ENCODE assay signal across 34 cellular contexts in the genomic region with DNA sequence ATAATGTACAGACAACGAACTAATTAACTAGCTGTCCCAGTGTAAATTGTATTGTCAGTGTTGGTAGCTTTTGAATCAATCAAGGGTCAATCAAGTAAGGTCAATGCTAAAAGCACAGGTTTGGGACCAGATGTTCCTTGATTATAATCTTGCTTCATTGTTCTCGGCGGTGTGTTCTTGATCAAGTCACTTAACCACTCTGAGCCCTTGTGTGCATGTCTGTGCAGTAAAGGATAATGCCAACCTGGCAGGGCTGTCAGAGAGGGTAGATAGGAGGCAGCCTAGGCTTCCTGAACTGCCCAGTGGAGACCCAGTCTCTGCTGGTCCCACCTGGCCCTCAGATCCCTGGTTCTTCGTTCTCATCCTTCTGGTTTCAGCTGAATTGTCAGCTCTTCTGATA.
"Had no signal": no experiment of that assay in that cellular context is flagged by ENCODE, and none has a peak within 500 bp of the region (broad histone marks: within the 10 kb centered on the region; RNA-seq: fewer than 3 reads in every experiment).

No MANE protein-coding gene starts in this region.

- FAIRE-seq: astrocyte, bronchial epithelial cell, colon, endometrium, endothelial cell of umbilical vein, frontal cortex had no signal

- DNase-seq: activated B cell treated with CpG ODN at 0.5 μM for 24 hours; activated CD4-positive, alpha-beta T cell treated with anti-CD3 and anti-CD28 coated beads for 48 hours; activated CD4-positive, alpha-beta T cell treated with anti-CD3 and anti-CD28 coated beads, Interleukin-2, amount 50 U/mL, for 1 hour; activated CD4-positive, alpha-beta T cell treated with anti-CD3 and anti-CD28 coated beads, Interleukin-2, amount 50 U/mL, for 48 hours; activated CD8-positive, alpha-beta memory T cell treated with anti-CD3 and anti-CD28 coated beads for 24 hours; activated CD8-positive, alpha-beta T cell treated with anti-CD3 and anti-CD28 coated beads for 36 hours; activated effector memory CD4-positive, alpha-beta T cell treated with Interleukin-2 at 50 U/mL for 16 hours; activated gamma-delta T cell treated with Interleukin-2 at 50 U/mL for 16 hours; activated naive CD4-positive, alpha-beta T cell treated with anti-CD3 and anti-CD28 coated beads, Interleukin-2, amount 50 U/mL, for 16 hours; activated naive CD4-positive, alpha-beta T cell treated with Interleukin-2 at 50 U/mL for 16 hours; activated T-cell treated with anti-CD3 and anti-CD28 coated beads, Interleukin-2, amount 50 U/mL, for 4 hours; amniotic stem cell; anterior cingulate cortex; brain microvascular endothelial cell; cortex of kidney; dermis blood vessel endothelial cell; effector CD4-positive, alpha-beta T cell; effector memory CD8-positive, alpha-beta T cell; foreskin fibroblast; head of caudate nucleus; T-helper 17 cell; T1000; WERI-Rb-1 had no signal

- H3K27me3 ChIP-seq: brain microvascular endothelial cell had no signal

- H3K4me1 Mint-ChIP-seq: activated B cell treated with CpG ODN at 0.5 μM for 24 hours; activated T-helper 17 cell treated with anti-CD3 and anti-CD28 coated beads, Interleukin-2, amount 50 U/mL, for 72 hours; T-helper 17 cell had no signal

- H3K4me3 Mint-ChIP-seq: activated B cell treated with CpG ODN at 0.5 μM for 24 hours; activated CD8-positive, alpha-beta T cell treated with anti-CD3 and anti-CD28 coated beads for 36 hours; activated naive CD8-positive, alpha-beta T cell; activated T-cell treated with anti-CD3 and anti-CD28 coated beads, Interleukin-2, amount 50 U/mL, for 4 hours; activated T-helper 17 cell treated with anti-CD3 and anti-CD28 coated beads, Interleukin-2, amount 50 U/mL, for 72 hours; effector memory CD8-positive, alpha-beta T cell; T-helper 17 cell; T-helper 2 cell treated with Interferon-gamma antibody and Interleukin-4, amounts not matched to agents 5 μg/mL and 100 μg/mL, for 36 hours had no signal

- ATAC-seq: activated CD4-positive, CD25-positive, alpha-beta regulatory T cell treated with anti-CD3 and anti-CD28 coated beads, Interleukin-2, amount 50 U/mL, for 24 hours; activated CD8-positive, alpha-beta T cell treated with anti-CD3 and anti-CD28 coated beads for 36 hours; activated T-cell treated with anti-CD3 and anti-CD28 coated beads, Interleukin-2, amount 50 U/mL, for 4 hours; activated T-helper 17 cell treated with anti-CD3 and anti-CD28 coated beads, Interleukin-2, amount 50 U/mL, for 72 hours; effector memory CD8-positive, alpha-beta T cell; T-helper 17 cell had no signal

- H3K27ac Mint-ChIP-seq: activated B cell treated with CpG ODN at 0.5 μM for 24 hours; activated CD8-positive, alpha-beta T cell treated with anti-CD3 and anti-CD28 coated beads for 36 hours; activated naive CD8-positive, alpha-beta T cell; activated T-helper 17 cell treated with anti-CD3 and anti-CD28 coated beads, Interleukin-2, amount 50 U/mL, for 72 hours; effector memory CD8-positive, alpha-beta T cell; T-helper 17 cell; T-helper 2 cell treated with Interferon-gamma antibody and Interleukin-4, amounts not matched to agents 5 μg/mL and 100 μg/mL, for 36 hours had no signal

- H3K9me3 Mint-ChIP-seq: activated B cell treated with CpG ODN at 0.5 μM for 24 hours; activated CD8-positive, alpha-beta T cell treated with anti-CD3 and anti-CD28 coated beads for 36 hours; activated T-cell treated with anti-CD3 and anti-CD28 coated beads, Interleukin-2, amount 50 U/mL, for 4 hours; activated T-helper 17 cell treated with anti-CD3 and anti-CD28 coated beads, Interleukin-2, amount 50 U/mL, for 72 hours; effector memory CD8-positive, alpha-beta T cell; T-helper 2 cell treated with Interferon-gamma antibody and Interleukin-4, amounts not matched to agents 5 μg/mL and 100 μg/mL, for 36 hours had no signal

- H3K36me3 Mint-ChIP-seq: activated naive CD8-positive, alpha-beta T cell had no signal

- H3K36me3 ChIP-seq: brain microvascular endothelial cell, WERI-Rb-1 had no signal

- H3K27ac ChIP-seq: brain microvascular endothelial cell, epithelial cell of prostate, WERI-Rb-1 had no signal
